ENCODE assay signal across 8 cellular contexts in the genomic region with DNA sequence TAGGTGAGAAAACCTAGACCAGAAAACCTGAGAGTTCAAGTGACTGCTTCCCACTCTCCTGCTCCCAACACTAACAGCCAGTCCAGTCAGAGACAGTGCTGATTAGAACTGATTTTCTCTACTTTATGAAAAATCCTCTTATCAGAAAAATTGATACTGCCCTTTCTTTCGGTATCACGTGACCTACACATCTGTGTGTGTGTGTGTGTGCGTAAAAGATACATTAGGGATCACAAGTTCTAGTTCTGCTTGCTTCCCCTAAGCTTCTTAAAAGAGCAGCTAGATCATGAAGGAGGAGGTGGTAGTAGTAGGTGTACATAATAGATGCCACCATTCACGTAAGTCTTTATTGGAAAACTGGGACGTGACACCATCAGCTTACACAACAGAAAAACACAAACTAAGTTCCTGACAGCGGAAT. TPM values are rescaled to one million over a fixed set of nuclear protein-coding genes. Genes with fewer than 3 reads are reported as not detected.
A peak's percentile ranks its signal among the peaks of the same experiment; 100 is the strongest.
DNase-seq lines count a peak whose midpoint lies in the region; ATAC-seq and TF ChIP-seq lines count a peak whose summit lies in the region.

No MANE protein-coding gene starts in this region.

- H3K9me3 Mint-ChIP-seq in naive B cell: peaks cover 0 to 4% (median 0%) of the 10 kb centered on the region in 7 donors

- H3K27ac Mint-ChIP-seq in naive B cell: peak overlapping the region in 2 of 6 donors; percentile 60 to 91

- peak overlapping the region; percentile 91 for H3K4me3 ChIP-seq in GM12864 (ENCODE audit: low read depth, low read length)

- H3K4me3 Mint-ChIP-seq in naive B cell: peak overlapping the region; percentile 76 to 96 (median 88)

- H3K4me1 Mint-ChIP-seq in naive B cell: peaks cover 31 to 54% (median 51%) of the 10 kb centered on the region in 3 donors

- H3K27me3 Mint-ChIP-seq in naive B cell: no peaks in the 10 kb centered on the region

- no peak for TF ChIP-seq CTCF in GM12864 (IDR thresholded peaks at IDR 0.05; ENCODE audit: low read depth, low read length, missing control alignments)

- DNase-seq in GM12864 (ENCODE audit: low read depth) (no peak), NCI-H2227 treated with DMSO at 0.1 percent for 48 hours (lab: John Stamatoyannopoulos, UW) (peak; percentile 34), caudate nucleus (lab: John Stamatoyannopoulos, UW) (peak in 1 of 61 donors; percentile 23), naive B cell (no peak), NCI-H345 treated with DMSO at 0.1 percent for 48 hours (lab: John Stamatoyannopoulos, UW; ENCODE audit: unreplicated experiment) (no peak), amniotic stem cell (lab: John Stamatoyannopoulos, UW) (no peak)

- peak overlapping the region; percentile 70 for H3K27ac ChIP-seq in caudate nucleus (ENCODE audit: low read depth, low read length)

- H3K36me3 Mint-ChIP-seq in naive B cell: peaks cover 0 to 5% of the 10 kb centered on the region in 2 donors

- ATAC-seq in naive B cell (ENCODE audit: low read depth in 2 of 2): no peak
- no peak for ATAC-seq in HG03025 (IDR thresholded peaks at IDR 0.05; ENCODE audit: low FRiP score, unreplicated experiment)
- ATAC-seq in GM19452 (IDR thresholded peaks at IDR 0.05; ENCODE audit: unreplicated experiment): no peak

RNA-seq across cellular contexts. Expression of gene ARL5A, which starts 1.5 kb away (rescaled TPM):
- 100 to 1,000 TPM in 2 of 6 donors, 10 to 100 TPM in 4; 67.6 to 139 (median 90.9) TPM for polyA plus RNA-seq in naive B cell (ENCODE audit: low read depth in 6 of 6)
